In the genomic region with DNA sequence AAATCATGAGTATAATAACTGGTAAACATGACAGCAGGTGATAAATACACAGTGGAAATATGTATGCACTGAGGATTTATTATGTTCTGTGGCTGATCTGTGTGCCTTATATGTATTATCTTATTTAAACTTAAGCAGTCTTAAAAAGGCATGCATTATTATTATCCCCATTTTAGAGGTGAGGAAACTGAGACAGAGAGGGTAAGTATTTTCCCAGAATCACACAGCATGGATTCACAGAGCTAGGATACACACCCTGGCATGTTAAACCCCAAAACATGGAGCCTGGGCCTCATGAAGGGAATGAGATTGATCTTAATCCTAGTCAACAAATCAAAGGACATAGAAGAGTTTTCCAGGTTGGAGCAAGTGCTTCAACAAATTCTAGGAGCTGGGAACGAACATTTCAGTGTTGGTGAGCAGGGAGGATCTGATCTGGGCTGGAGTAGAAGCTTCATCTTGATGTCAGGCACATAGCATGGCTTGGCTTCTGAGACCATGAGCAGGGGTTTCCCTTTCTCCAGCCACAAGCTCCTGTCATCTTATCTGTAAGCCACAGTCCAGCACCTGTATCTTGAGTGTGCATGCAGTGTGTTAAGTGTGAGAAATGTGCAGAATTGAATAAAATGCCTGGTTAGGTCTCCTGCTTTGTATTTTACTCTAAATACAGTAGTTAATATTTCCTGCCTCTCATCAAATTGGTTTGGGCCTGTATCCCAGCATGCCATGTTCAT, we compare ENCODE assay signal across 24 cellular contexts.
"Had no signal": no experiment of that assay in that cellular context is flagged by ENCODE, and none has a peak within 500 bp of the region (broad histone marks: within the 10 kb centered on the region; RNA-seq: fewer than 3 reads in every experiment).

No MANE protein-coding gene starts in this region.

- H3K27ac ChIP-seq: adrenal gland, SJSA1, VCaP had no signal

- ATAC-seq: PC-3, SK-N-SH treated with all-trans-retinoic acid at 6 μM for 48 hours had no signal

- H3K36me3 Mint-ChIP-seq: activated CD4-positive, alpha-beta memory T cell treated with anti-CD3 and anti-CD28 coated beads for 36 hours; activated naive CD8-positive, alpha-beta T cell treated with anti-CD3 and anti-CD28 coated beads, Interleukin-2, amount 10 ng/mL, durations not matched to agents 7 days and 5 days had no signal

- H3K4me3 ChIP-seq: adrenal gland, SJSA1 had no signal

- H3K9me3 ChIP-seq: adrenal gland, SJSA1 had no signal

- H3K36me3 ChIP-seq: adrenal gland, SJSA1 had no signal

- H3K4me3 Mint-ChIP-seq: activated CD4-positive, alpha-beta memory T cell treated with anti-CD3 and anti-CD28 coated beads for 36 hours; activated CD4-positive, alpha-beta T cell treated with anti-CD3 and anti-CD28 coated beads, Interleukin-2, amount 10 ng/mL, durations not matched to agents 7 days and 5 days; activated naive CD8-positive, alpha-beta T cell treated with anti-CD3 and anti-CD28 coated beads, Interleukin-2, amount 10 ng/mL, durations not matched to agents 7 days and 5 days had no signal

- H3K27me3 ChIP-seq: adrenal gland, SJSA1 had no signal

- H3K27ac Mint-ChIP-seq: activated CD4-positive, alpha-beta memory T cell treated with anti-CD3 and anti-CD28 coated beads for 36 hours; activated CD4-positive, alpha-beta T cell treated with anti-CD3 and anti-CD28 coated beads, Interleukin-2, amount 10 ng/mL, durations not matched to agents 7 days and 5 days; activated naive CD8-positive, alpha-beta T cell treated with anti-CD3 and anti-CD28 coated beads, Interleukin-2, amount 10 ng/mL, durations not matched to agents 7 days and 5 days had no signal

- H3K4me1 ChIP-seq: adrenal gland, SJSA1 had no signal

- DNase-seq: activated CD4-positive, alpha-beta memory T cell treated with anti-CD3 and anti-CD28 coated beads for 36 hours; activated CD4-positive, alpha-beta T cell treated with anti-CD3 and anti-CD28 coated beads, Interleukin-2, amount 10 ng/mL, durations not matched to agents 7 days and 5 days; activated CD4-positive, CD25-positive, alpha-beta regulatory T cell; activated naive CD4-positive, alpha-beta T cell treated with anti-CD3 and anti-CD28 coated beads, Interleukin-2, amount 50 U/mL, for 16 hours; activated naive CD8-positive, alpha-beta T cell treated with anti-CD3 and anti-CD28 coated beads, Interleukin-2, amount 10 ng/mL, durations not matched to agents 7 days and 5 days; adrenal gland; anterior cingulate cortex; cerebellar nuclear complex; Karpas-422; NCI-H1092 treated with DMSO at 0.1 percent for 48 hours; NCI-H1417 treated with DMSO at 0.1 percent for 48 hours; NCI-H1694; NCI-H2029; NCI-H2107; NCI-H2171 treated with DMSO at 0.1 percent for 48 hours; NCI-H226; NCI-H510A; NCI-H526 treated with DMSO at 0.1 percent for 48 hours; PC-3; SHP77; SW 1271 had no signal
